Comparison of ENCODE assay signal across 25 cellular contexts in the genomic region with DNA sequence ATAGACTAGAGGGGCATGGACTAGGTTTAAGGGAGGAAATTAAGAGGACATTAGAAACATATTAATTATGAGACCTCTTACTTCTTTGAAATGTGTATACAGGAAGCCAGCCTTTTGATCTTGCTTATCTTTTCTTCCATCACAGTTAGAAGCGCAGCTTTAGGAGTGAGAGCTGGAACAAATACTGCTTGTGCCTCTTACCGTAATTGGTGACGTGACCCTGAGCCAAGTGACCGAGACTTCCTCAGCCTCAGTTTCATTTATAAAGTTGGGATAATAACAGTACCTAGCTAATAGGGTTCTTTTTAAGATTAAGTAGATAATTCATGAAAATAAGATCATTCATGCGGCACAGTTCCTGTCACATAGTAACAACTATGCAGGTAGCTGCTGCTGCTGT. TPM values are rescaled to one million over a fixed set of nuclear protein-coding genes. Genes with fewer than 3 reads are reported as not detected.
"Had no signal": no experiment of that assay in that cellular context is flagged by ENCODE, and none has a peak within 500 bp of the region (broad histone marks: within the 10 kb centered on the region; RNA-seq: fewer than 3 reads in every experiment).

No MANE protein-coding gene starts in this region.

- H3K4me3 ChIP-seq: heart left ventricle, lower lobe of right lung, neural progenitor cell, psoas muscle, right atrium auricular region, spleen, transverse colon, upper lobe of left lung had no signal

- H3K27ac ChIP-seq: heart left ventricle, lower lobe of right lung, neural progenitor cell, neutrophil, parathyroid adenoma, psoas muscle, right atrium auricular region, spleen, transverse colon, upper lobe of left lung had no signal

- H3K27me3 Mint-ChIP-seq: stimulated activated naive CD8-positive, alpha-beta T cell treated with anti-CD3 and anti-CD28 coated beads, Interleukin-15, Interleukin-2, amounts not matched to agents 100 ng/mL and 50 ng/mL, for 24 hours had no signal

- H3K9me3 ChIP-seq: heart left ventricle, lower lobe of right lung, neutrophil, psoas muscle, right atrium auricular region, spleen, transverse colon, upper lobe of left lung had no signal

- H3K9ac ChIP-seq: neural progenitor cell, parathyroid adenoma had no signal

- DNase-seq: glutamatergic neuron; heart left ventricle; islet precursor cell; lower lobe of right lung; mammary epithelial cell; mesenchymal stem cell; natural killer cell; nephron progenitor cell; occipital lobe; psoas muscle; small intestine; spleen; stimulated activated CD4-positive, alpha-beta T cell treated with anti-CD3 and anti-CD28 coated beads, Interleukin-4, amount 100 ng/mL, for 24 hours; stimulated activated naive CD4-positive, alpha-beta T cell; transverse colon; upper lobe of left lung had no signal

- H3K27me3 ChIP-seq: neural progenitor cell, neutrophil, right atrium auricular region, spleen, transverse colon, upper lobe of left lung had no signal

- H3K27ac Mint-ChIP-seq: natural killer cell; nephron progenitor cell; neural progenitor cell; stimulated activated effector memory CD8-positive, alpha-beta T cell treated with anti-CD3 and anti-CD28 coated beads, Interleukin-12 subunit alpha, Interleukin-12 subunit beta, amount 100 ng/mL, for 72 hours; stimulated activated naive CD8-positive, alpha-beta T cell treated with anti-CD3 and anti-CD28 coated beads, Interleukin-15, Interleukin-2, amounts not matched to agents 100 ng/mL and 50 ng/mL, for 24 hours had no signal

- H3K36me3 ChIP-seq: heart left ventricle, lower lobe of right lung, neural progenitor cell, neutrophil, right atrium auricular region, spleen, transverse colon, upper lobe of left lung had no signal

- H3K4me1 ChIP-seq: heart left ventricle, lower lobe of right lung, neural progenitor cell, parathyroid adenoma, right atrium auricular region, spleen, transverse colon had no signal

- H3K9me3 Mint-ChIP-seq: nephron progenitor cell; neural progenitor cell; stimulated activated effector memory CD8-positive, alpha-beta T cell treated with anti-CD3 and anti-CD28 coated beads, Interleukin-12 subunit alpha, Interleukin-12 subunit beta, amount 100 ng/mL, for 72 hours; stimulated activated naive CD8-positive, alpha-beta T cell treated with anti-CD3 and anti-CD28 coated beads, Interleukin-15, Interleukin-2, amounts not matched to agents 100 ng/mL and 50 ng/mL, for 24 hours had no signal

- H3K4me1 Mint-ChIP-seq: natural killer cell; stimulated activated effector memory CD8-positive, alpha-beta T cell treated with anti-CD3 and anti-CD28 coated beads, Interleukin-12 subunit alpha, Interleukin-12 subunit beta, amount 100 ng/mL, for 72 hours had no signal

- H3K4me3 Mint-ChIP-seq: natural killer cell; nephron progenitor cell; neural progenitor cell; stimulated activated effector memory CD8-positive, alpha-beta T cell treated with anti-CD3 and anti-CD28 coated beads, Interleukin-12 subunit alpha, Interleukin-12 subunit beta, amount 100 ng/mL, for 72 hours; stimulated activated naive CD8-positive, alpha-beta T cell treated with anti-CD3 and anti-CD28 coated beads, Interleukin-15, Interleukin-2, amounts not matched to agents 100 ng/mL and 50 ng/mL, for 24 hours had no signal

- H3K36me3 Mint-ChIP-seq: natural killer cell; neural progenitor cell; stimulated activated effector memory CD8-positive, alpha-beta T cell treated with anti-CD3 and anti-CD28 coated beads, Interleukin-12 subunit alpha, Interleukin-12 subunit beta, amount 100 ng/mL, for 72 hours had no signal

- ATAC-seq: heart left ventricle; left lobe of liver; natural killer cell; psoas muscle; sciatic nerve; stimulated activated effector memory CD8-positive, alpha-beta T cell treated with anti-CD3 and anti-CD28 coated beads, Interleukin-12 subunit alpha, Interleukin-12 subunit beta, amount 100 ng/mL, for 72 hours had no signal

RNA-seq across cellular contexts. Expression of gene FREM2, which starts 18.5 kb away (rescaled TPM):
- total RNA-seq: mononuclear cell, natural killer cell had no signal
